8 cellular contexts compared by ENCODE assay signal in genomic region chr22:43945632-43946390, GRCh38. TPM values are rescaled to one million over a fixed set of nuclear protein-coding genes. Genes with fewer than 3 reads are reported as not detected.
A peak's percentile ranks its signal among the peaks of the same experiment; 100 is the strongest.
DNase-seq lines count a peak whose midpoint lies in the region; TF ChIP-seq lines count a peak whose summit lies in the region.

No MANE protein-coding gene starts in this region.

- intact Hi-C loops in dorsolateral prefrontal cortex (cut with DNase I): no loop called here

- WGBS in mesendoderm (ENCODE audit: extremely low coverage, insufficient coverage, low lambda C conversion rate): no CpG with 5 or more reads among the region's 12 CpGs

- no peak overlapping the region for H4K5ac ChIP-seq in mesendoderm (ENCODE audit: low read length)

- DNase-seq in NCI-H2227 (lab: John Stamatoyannopoulos, UW; ENCODE audit: unreplicated experiment) (peak; percentile 5), NCI-H2227 treated with DMSO at 0.1 percent for 48 hours (lab: John Stamatoyannopoulos, UW) (no peak), NCI-H69 (lab: John Stamatoyannopoulos, UW) (peak; percentile 46), dorsolateral prefrontal cortex (peak; percentile 23 to 78 (median 68)), mesendoderm (peak; percentile 81), NCI-H1048 (lab: John Stamatoyannopoulos, UW) (no peak)
- DNase-seq in activated CD4-positive, alpha-beta T cell treated with anti-CD3 and anti-CD28 coated beads, Interleukin-2, amount 50 U/mL, for 1 hour: peak; percentile 68
- DNase-seq in stimulated activated CD8-positive, alpha-beta memory T cell treated with anti-CD3 and anti-CD28 coated beads, Interleukin-7, amount 100 ng/mL, for 4 hours (ENCODE audit: low read depth in 2 of 2): peak; percentile 25 to 43

- H3K79me2 ChIP-seq in mesendoderm (ENCODE audit: control insufficient read depth, insufficient read depth, low read length): no peaks in the 10 kb centered on the region

- no peaks in the 10 kb centered on the region for H3K79me1 ChIP-seq in mesendoderm (ENCODE audit: low read length)

- peak in 54 of 56 donors; percentile 36 to 72 (median 62) for TF ChIP-seq CTCF in dorsolateral prefrontal cortex (IDR thresholded peaks at IDR 0.05 in 54 of 56, conservative IDR thresholded peaks at IDR 0.05 in 2 of 56; ENCODE audit: low read depth in 1 of 56, partially characterized antibody in 56 of 56)

- H2BK120ac ChIP-seq in mesendoderm (ENCODE audit: low read depth, low read length): no peak overlapping the region

- no peak overlapping the region for H2AK5ac ChIP-seq in mesendoderm (ENCODE audit: low read length)

- H3K9ac ChIP-seq in mesendoderm (ENCODE audit: low read length): no peak overlapping the region

- no peak overlapping the region for H4K8ac ChIP-seq in mesendoderm (ENCODE audit: low read depth, low read length)

- H2BK15ac ChIP-seq in mesendoderm (replicated peaks; ENCODE audit: low read depth): no peak overlapping the region

- no peak overlapping the region for H3K23ac ChIP-seq in mesendoderm (ENCODE audit: low read length)

- H3K27ac ChIP-seq in dorsolateral prefrontal cortex (peak overlapping the region in 8 of 59 donors; percentile 1 to 38 (median 36)), mesendoderm (ENCODE audit: low read depth, low read length) (no peak overlapping the region)

- H3K27me3 ChIP-seq in dorsolateral prefrontal cortex (no peaks in the 10 kb centered on the region), mesendoderm (ENCODE audit: insufficient read depth, low read length, poor library complexity) (no peaks in the 10 kb centered on the region)

- no peak overlapping the region for H3K4me2 ChIP-seq in mesendoderm (ENCODE audit: low read length)

- no peaks in the 10 kb centered on the region for H3K4me1 ChIP-seq in mesendoderm (ENCODE audit: control insufficient read depth, low read depth, low read length)

- H2BK5ac ChIP-seq in mesendoderm (ENCODE audit: low read length): no peak overlapping the region

- no peak overlapping the region for H3K56ac ChIP-seq in mesendoderm (ENCODE audit: low read length)

- H3K4ac ChIP-seq in mesendoderm (ENCODE audit: low read depth, low read length): no peak overlapping the region

- H3K4me3 ChIP-seq in dorsolateral prefrontal cortex: no peak overlapping the region
- no peak overlapping the region for H3K4me3 ChIP-seq in mesendoderm (ENCODE audit: low read length)

- H3K36me3 ChIP-seq in mesendoderm (ENCODE audit: control insufficient read depth, insufficient read depth, low read length): peaks cover 15% of the 10 kb centered on the region

- H3K18ac ChIP-seq in mesendoderm (ENCODE audit: low read length): no peak overlapping the region

RNA-seq across cellular contexts. Expression of gene SAMM50, which starts 9.4 kb away (rescaled TPM):
- 10 to 100 TPM; 26.9 to 53.0 (median 37.4) TPM for total RNA-seq in dorsolateral prefrontal cortex
- 48.2 TPM for polyA plus RNA-seq in mesendoderm (2013, experiment 1 of 2)
- polyA plus RNA-seq in mesendoderm (2013, experiment 2 of 2): 49.2 TPM

RNA-seq across cellular contexts. Expression of gene PNPLA3, which starts 22.2 kb away (rescaled TPM):
- total RNA-seq in dorsolateral prefrontal cortex: 1 to 10 TPM in 119 of 120 experiments, under 1 TPM in 1; 0.88 to 7.9 (median 3.0) TPM
- polyA plus RNA-seq in mesendoderm (2013, experiment 1 of 2): 19.5 TPM
- 17.6 TPM for polyA plus RNA-seq in mesendoderm (2013, experiment 2 of 2)

RNA-seq across cellular contexts. Expression of gene PNPLA5, which starts 54.0 kb away (rescaled TPM):
- total RNA-seq in dorsolateral prefrontal cortex: 1 to 10 TPM in 118 of 120 experiments, under 1 TPM in 2; 0.49 to 7.8 (median 3.0) TPM
- polyA plus RNA-seq in mesendoderm (2013, experiment 1 of 2): 2.0 TPM
- polyA plus RNA-seq in mesendoderm (2013, experiment 2 of 2): 2.3 TPM

Comparison
In these comparisons a context has a peak if more than half of its experiments do, and no peak if none do; other contexts are left out.
1. DNase-seq: peak in NCI-H2227 (single experiment), NCI-H69 (single experiment), activated CD4-positive, alpha-beta T cell treated with anti-CD3 and anti-CD28 coated beads, Interleukin-2, amount 50 U/mL, for 1 hour (single experiment), dorsolateral prefrontal cortex (10 of 10), mesendoderm (single experiment) and stimulated activated CD8-positive, alpha-beta memory T cell treated with anti-CD3 and anti-CD28 coated beads, Interleukin-7, amount 100 ng/mL, for 4 hours (2 of 2); none in NCI-H2227 treated with DMSO at 0.1 percent for 48 hours (single experiment) and NCI-H1048 (single experiment).